In genomic region chr22:23147632-23148387, GRCh38 we compare ENCODE assay signal across 1 cellular context.
TF ChIP-seq lines count a peak whose summit lies in the region.

No MANE protein-coding gene starts in this region.

TF ChIP-seq in K562, 482 proteins besides CTCF, POLR2A, EP300 and RAD21:
- 0 out of 2 replicates have a peak, but pooled peaks have one; percentile 55 for TF ChIP-seq HMGXB4 (CRISPR knock-in tag; IDR thresholded peaks at IDR 0.05)
- no peak for TF ChIP-seq PHTF2 (CRISPR knock-in tag; IDR thresholded peaks at IDR 0.05)
